16 cellular contexts compared by ENCODE assay signal in the genomic region with DNA sequence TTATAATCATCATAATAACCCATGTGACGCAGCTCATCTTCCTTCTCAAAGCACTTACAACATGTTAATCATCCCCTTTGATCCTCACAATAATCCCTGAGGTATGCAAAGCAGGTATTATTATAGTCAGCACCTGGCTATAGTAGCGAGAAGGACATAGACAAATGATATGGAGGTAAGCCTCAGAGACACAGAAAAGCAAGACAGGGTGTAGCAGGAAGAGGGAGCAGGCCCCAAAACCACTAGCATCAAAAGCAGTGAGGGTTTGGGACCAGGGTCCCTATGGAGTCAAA.
DNase-seq lines count a peak whose midpoint lies in the region; ATAC-seq, FAIRE-seq and TF ChIP-seq lines count a peak whose summit lies in the region.
"Had no signal": no experiment of that assay in that cellular context is flagged by ENCODE, and none has a peak within 500 bp of the region (broad histone marks: within the 10 kb centered on the region; RNA-seq: fewer than 3 reads in every experiment).

No MANE protein-coding gene starts in this region.

- H3K4me3 ChIP-seq in left ventricle myocardium inferior = no peak overlapping the region
- no peak overlapping the region for H3K4me3 ChIP-seq in right cardiac atrium (ENCODE audit: low read length)
- H3K4me3 ChIP-seq in parathyroid adenoma (ENCODE audit: low read depth, low read length) = no peak overlapping the region
- no peak overlapping the region for H3K4me3 ChIP-seq in coronary artery
- H3K4me3 ChIP-seq: SJSA1 had no signal

- no peaks in the 10 kb centered on the region for H3K9me3 ChIP-seq in left ventricle myocardium inferior (replicated peaks)
- H3K9me3 ChIP-seq in right cardiac atrium (ENCODE audit: control insufficient read depth, low read length) = no peaks in the 10 kb centered on the region
- no peaks in the 10 kb centered on the region for H3K9me3 ChIP-seq in parathyroid adenoma (ENCODE audit: control insufficient read depth, low read length)
- H3K9me3 ChIP-seq: SJSA1 had no signal

- WGBS in right cardiac atrium = 51% methylated on average over 2 of the region's 2 CpGs

- no peak for TF ChIP-seq CTCF in left ventricle myocardium inferior (IDR thresholded peaks at IDR 0.05; ENCODE audit: borderline replicate concordance)
- no peak for TF ChIP-seq CTCF in parathyroid adenoma (IDR thresholded peaks at IDR 0.05)
- no peak for TF ChIP-seq CTCF in coronary artery (IDR thresholded peaks at IDR 0.05)

- no peak for FAIRE-seq in GM12892 (lab: Jason Lieb, UNC)
- FAIRE-seq: H54 had no signal

- no peaks in the 10 kb centered on the region for H3K27me3 ChIP-seq in left ventricle myocardium inferior (ENCODE audit: low read depth)
- no peaks in the 10 kb centered on the region for H3K27me3 ChIP-seq in right cardiac atrium (ENCODE audit: control insufficient read depth, insufficient read depth)
- no peaks in the 10 kb centered on the region for H3K27me3 ChIP-seq in parathyroid adenoma (ENCODE audit: control insufficient read depth, insufficient read depth, low read length)
- H3K27me3 ChIP-seq: SJSA1 had no signal

- H3K79me2 ChIP-seq in parathyroid adenoma = no peaks in the 10 kb centered on the region

- peak overlapping the region; percentile 47 for H2AFZ ChIP-seq in parathyroid adenoma

- H3K27ac ChIP-seq in left ventricle myocardium inferior (replicated peaks) (peak overlapping the region; percentile 13), right cardiac atrium (ENCODE audit: low read length) (no peak overlapping the region), parathyroid adenoma (peak overlapping the region; percentile 30), coronary artery (no peak overlapping the region)
- H3K27ac ChIP-seq: SJSA1 had no signal

- no peak for DNase-seq in left ventricle myocardium inferior
- DNase-seq in right cardiac atrium = no peak
- DNase-seq in GM12892 (ENCODE audit: insufficient read length) = no peak
- no peak for DNase-seq in NK-92 treated with Interleukin-12 subunit alpha and Interleukin-12 subunit beta, amount 100 ng/mL, for 24 hours (lab: John Stamatoyannopoulos, UW)
- DNase-seq in coronary artery (ENCODE audit: low spot score) = no peak
- DNase-seq in activated CD8-positive, alpha-beta memory T cell treated with anti-CD3 and anti-CD28 coated beads for 24 hours = no peak
- DNase-seq: DMS79, Kasumi-1, NCI-H1694, NCI-H2081, NCI-H446 treated with DMSO at 0.1 percent for 48 hours, NCI-H748 treated with DMSO at 0.1 percent for 48 hours had no signal

- H3K9ac ChIP-seq in parathyroid adenoma = no peak overlapping the region

- ATAC-seq in right cardiac atrium (no peak), esophagus mucosa (peak; percentile 62)

- H3K4me2 ChIP-seq in parathyroid adenoma (ENCODE audit: low read length) = no peak overlapping the region

- H3K36me3 ChIP-seq in left ventricle myocardium inferior (no peaks in the 10 kb centered on the region), parathyroid adenoma (ENCODE audit: control insufficient read depth, insufficient read depth, low read length) (no peaks in the 10 kb centered on the region)
- H3K36me3 ChIP-seq: SJSA1 had no signal

- TF ChIP-seq POLR2A in GM12892 (IDR thresholded peaks at IDR 0.05; ENCODE audit: low read depth, low read length) = no peak

- peaks cover 41% of the 10 kb centered on the region for H3K4me1 ChIP-seq in left ventricle myocardium inferior
- H3K4me1 ChIP-seq in right cardiac atrium (ENCODE audit: control insufficient read depth, insufficient read depth, low read length) = peaks cover 13% of the 10 kb centered on the region
- peaks cover 36% of the 10 kb centered on the region for H3K4me1 ChIP-seq in parathyroid adenoma
- H3K4me1 ChIP-seq: SJSA1 had no signal

- intact Hi-C loops in left ventricle myocardium inferior (cut with micrococcal nuclease) = no loop called here
- intact Hi-C loops in right cardiac atrium (cut with DNase I) = loop anchor here in 2 of 4 donors (10.0 kb wide), 1 partner anchor 70 kb away; no protein-coding TSS in a partner anchor

Comparison
In these comparisons a context has a peak if more than half of its experiments do, and no peak if none do; other contexts are left out.
1. H3K27ac ChIP-seq: peak in left ventricle myocardium inferior (single experiment) and parathyroid adenoma (single experiment); none in right cardiac atrium (single experiment) and coronary artery (0 of 2).